ENCODE assay signal across 8 cellular contexts in genomic region chr10:92290076-92290836, GRCh38. TPM values are rescaled to one million over a fixed set of nuclear protein-coding genes. Genes with fewer than 3 reads are reported as not detected.
A peak's percentile ranks its signal among the peaks of the same experiment; 100 is the strongest.
DNase-seq lines count a peak whose midpoint lies in the region; ATAC-seq and TF ChIP-seq lines count a peak whose summit lies in the region.

No MANE protein-coding gene starts in this region.

- H3K4me1 Mint-ChIP-seq in endothelial cell (ENCODE audit: unreplicated experiment) = peaks cover 16% of the 10 kb centered on the region

- H3K27ac Mint-ChIP-seq in endothelial cell (ENCODE audit: unreplicated experiment) = peak overlapping the region; percentile 94

- no peaks in the 10 kb centered on the region for H3K27me3 ChIP-seq in stomach

- H3K4me3 Mint-ChIP-seq in endothelial cell (ENCODE audit: unreplicated experiment) = peak overlapping the region; percentile 96

- H3K9me3 Mint-ChIP-seq in endothelial cell (ENCODE audit: unreplicated experiment) = no peaks in the 10 kb centered on the region

- DNase-seq in NOMO-1 treated with DMSO at 0.1 percent for 48 hours (lab: John Stamatoyannopoulos, UW; ENCODE audit: unreplicated experiment) = peak; percentile 21
- no peak for DNase-seq in NOMO-1 treated with dmso at 0.1 percent for 144 hours (lab: John Stamatoyannopoulos, UW; ENCODE audit: unreplicated experiment)
- DNase-seq in NCI-H1417 treated with DMSO at 0.1 percent for 48 hours (lab: John Stamatoyannopoulos, UW) = peak; percentile 4
- DNase-seq in activated CD4-positive, alpha-beta T cell treated with anti-CD3 and anti-CD28 coated beads for 4 hours = peak; percentile 3 to 18
- DNase-seq in endothelial cell (ENCODE audit: low spot score) = no peak
- DNase-seq in mesenteric fat pad (ENCODE audit: low spot score) = peak; percentile 85
- peak; percentile 61 for DNase-seq in stomach

- no peaks in the 10 kb centered on the region for H3K9me3 ChIP-seq in stomach

- peak overlapping the region; percentile 64 to 92 (median 85) for H3K4me3 ChIP-seq in stomach

- H3K27me3 Mint-ChIP-seq in endothelial cell (ENCODE audit: unreplicated experiment) = peaks cover 5% of the 10 kb centered on the region

- H3K36me3 ChIP-seq in stomach = peaks cover 0 to 16% (median 12%) of the 10 kb centered on the region in 4 donors

- intact Hi-C loops in stomach (cut with DNase I; ENCODE audit: low total_unique reads) = loop anchor here (10.0 kb wide), 2 partner anchors 45 to 205 kb away; no protein-coding TSS in a partner anchor

- H3K36me3 Mint-ChIP-seq in endothelial cell (ENCODE audit: low read depth, unreplicated experiment) = peaks cover 12% of the 10 kb centered on the region

- peaks cover 0 to 34% (median 27%) of the 10 kb centered on the region in 4 donors for H3K4me1 ChIP-seq in stomach

- 0 to 1% (median 0%) methylated on average over 22 to 33 of the region's 33 CpGs for WGBS in stomach, 5 donors

- peak; percentile 15 for ATAC-seq in HG02623 (IDR thresholded peaks at IDR 0.05; ENCODE audit: unreplicated experiment)

- no peak for TF ChIP-seq CTCF in endothelial cell (IDR thresholded peaks at IDR 0.05; ENCODE audit: unreplicated experiment)
- TF ChIP-seq CTCF in stomach (IDR thresholded peaks at IDR 0.05) = no peak

- H3K27ac ChIP-seq in stomach = peak overlapping the region; percentile 93 to 98 (median 96)

- TF ChIP-seq POLR2A in stomach (IDR thresholded peaks at IDR 0.05) = no peak

- no peak for TF ChIP-seq EP300 in stomach (IDR thresholded peaks at IDR 0.05)

RNA-seq across cellular contexts. Expression of gene CPEB3, which starts 0.6 kb away (rescaled TPM):
- total RNA-seq in endothelial cell (ENCODE audit: unreplicated experiment) = 2.4 TPM
- 4.2 TPM for total RNA-seq in mesenteric fat pad
- total RNA-seq in stomach = 10 to 100 TPM in 2 of 5 donors, 1 to 10 TPM in 3; 2.0 to 11.2 (median 6.6) TPM
- 1 to 10 TPM; 1.3 to 1.8 (median 1.3) TPM for polyA plus RNA-seq in stomach

RNA-seq across cellular contexts. Expression of gene MARCHF5, which starts 0.7 kb away (rescaled TPM):
- total RNA-seq in endothelial cell (ENCODE audit: unreplicated experiment) (46.0 TPM), mesenteric fat pad (52.7 TPM), stomach (10 to 100 TPM in 1 of 5 donors, 1 to 10 TPM in 4; 1.2 to 37.1 (median 4.9) TPM)
- polyA plus RNA-seq in stomach = 10 to 100 TPM; 13.2 to 17.1 (median 16.4) TPM

Comparison
In these comparisons a context has a peak if more than half of its experiments do, and no peak if none do; other contexts are left out.
1. DNase-seq: peak in NOMO-1 treated with DMSO at 0.1 percent for 48 hours (single experiment), NCI-H1417 treated with DMSO at 0.1 percent for 48 hours (single experiment), activated CD4-positive, alpha-beta T cell treated with anti-CD3 and anti-CD28 coated beads for 4 hours (2 of 2), mesenteric fat pad (single experiment) and stomach (single experiment); none in NOMO-1 treated with dmso at 0.1 percent for 144 hours (single experiment) and endothelial cell (single experiment).